In genomic region chr10:11499425-11500071, GRCh38 we compare ENCODE assay signal across 1 cellular context.
TF ChIP-seq lines count a peak whose summit lies in the region.

No MANE protein-coding gene starts in this region.

TF ChIP-seq in K562, 482 proteins besides CTCF, POLR2A, EP300 and RAD21 (continued from another document and continues in another):
- TF ChIP-seq UBTF (IDR thresholded peaks at IDR 0.05; ENCODE audit: borderline replicate concordance in 1 of 2, low read depth in 2 of 2, low read length in 2 of 2) (no peak), TARDBP (IDR thresholded peaks at IDR 0.05) (no peak), ZFP30 (CRISPR knock-in tag; IDR thresholded peaks at IDR 0.05; ENCODE audit: borderline replicate concordance) (no peak), IRF9 (tag; IDR thresholded peaks at IDR 0.05) (no peak), SAFB2 (IDR thresholded peaks at IDR 0.05; ENCODE audit: borderline replicate concordance, low read depth, low read length, severe bottlenecking) (no peak), THRA (IDR thresholded peaks at IDR 0.05) (no peak), ZBTB5 (IDR thresholded peaks at IDR 0.05) (no peak), BRD4 (IDR thresholded peaks at IDR 0.05) (no peak), ZKSCAN3 (CRISPR knock-in tag; IDR thresholded peaks at IDR 0.05) (no peak), ZNF395 (CRISPR knock-in tag; IDR thresholded peaks at IDR 0.05) (peak; percentile 75; the same call in 1 of the 2 replicates), ZNF717 (CRISPR knock-in tag; IDR thresholded peaks at IDR 0.05) (no peak), NFXL1 (CRISPR knock-in tag; IDR thresholded peaks at IDR 0.05) (no peak), HDAC6 (IDR thresholded peaks at IDR 0.05; ENCODE audit: low read depth, low read length) (no peak), PHF20 (IDR thresholded peaks at IDR 0.05; ENCODE audit: partially characterized antibody) (no peak), ZNF280A (IDR thresholded peaks at IDR 0.05; ENCODE audit: low read depth, partially characterized antibody) (no peak), MAX (CRISPR knock-in tag; IDR thresholded peaks at IDR 0.05) (no peak), RNF2 (IDR thresholded peaks at IDR 0.05) (peak; percentile 62; the same call in 1 of the 2 replicates), TBP (optimal IDR thresholded peaks at IDR 0.05; ENCODE audit: low read depth, low read length) (no peak), JUNB (CRISPR knock-in tag; conservative IDR thresholded peaks at IDR 0.05) (0 out of 2 replicates have a peak, but pooled peaks have one; percentile 18), STAT5B (CRISPR knock-in tag; IDR thresholded peaks at IDR 0.05) (no peak), WHSC1 (IDR thresholded peaks at IDR 0.05; ENCODE audit: low read length) (no peak), MAFF (IDR thresholded peaks at IDR 0.05; ENCODE audit: low read length) (no peak), GATAD2A (IDR thresholded peaks at IDR 0.05) (0 out of 2 replicates have a peak, but pooled peaks have one; percentile 36), SETDB1 (IDR thresholded peaks at IDR 0.05; ENCODE audit: low read length) (no peak), U2AF2 (optimal IDR thresholded peaks at IDR 0.05; ENCODE audit: low read depth, low read length) (no peak), ZNF263 (CRISPR knock-in tag; IDR thresholded peaks at IDR 0.05; ENCODE audit: borderline replicate concordance) (no peak), FOXJ2 (tag; IDR thresholded peaks at IDR 0.05) (no peak; the same call in 1 of the 2 replicates), MAZ (CRISPR knock-in tag; conservative IDR thresholded peaks at IDR 0.05 in 1 of 2, IDR thresholded peaks at IDR 0.05 in 1 of 2) (peak in 1 of 2 experiments; percentile 59; a peak in 1 of 4 replicates), ZFP36 (IDR thresholded peaks at IDR 0.05; ENCODE audit: low read depth, low read length, partially characterized antibody) (peak; percentile 8), DPF2 (IDR thresholded peaks at IDR 0.05) (peak; percentile 98), ZBTB2 (IDR thresholded peaks at IDR 0.05) (no peak), CREB3 (tag; conservative IDR thresholded peaks at IDR 0.05; ENCODE audit: low read depth) (no peak), JUN (IDR thresholded peaks at IDR 0.05; ENCODE audit: borderline replicate concordance, low read depth, low read length) (peak; percentile 100), JUN (CRISPR knock-in tag; IDR thresholded peaks at IDR 0.05; ENCODE audit: borderline replicate concordance) (peak; percentile 94), MECOM (CRISPR knock-in tag; IDR thresholded peaks at IDR 0.05) (peak; percentile 90), E2F8 (IDR thresholded peaks at IDR 0.05; ENCODE audit: low read depth, partially characterized antibody) (no peak), HNRNPK (IDR thresholded peaks at IDR 0.05; ENCODE audit: low read depth, low read length, poor library complexity, severe bottlenecking) (no peak), NR4A1 (CRISPR knock-in tag; IDR thresholded peaks at IDR 0.05) (no peak), NR4A1 (tag; IDR thresholded peaks at IDR 0.05) (no peak), C11orf30 (IDR thresholded peaks at IDR 0.05; ENCODE audit: low read depth) (no peak), SMC3 (conservative IDR thresholded peaks at IDR 0.05; ENCODE audit: insufficient read depth, low read depth, low read length) (no peak), ZNF436 (CRISPR knock-in tag; IDR thresholded peaks at IDR 0.05) (no peak), ZKSCAN1 (IDR thresholded peaks at IDR 0.05; ENCODE audit: low read depth, low read length) (0 out of 2 replicates have a peak, but pooled peaks have one; percentile 26), HSF4 (CRISPR knock-in tag; IDR thresholded peaks at IDR 0.05; ENCODE audit: borderline replicate concordance) (no peak), ZNF76 (CRISPR knock-in tag; IDR thresholded peaks at IDR 0.05; ENCODE audit: borderline replicate concordance) (no peak), CREB1 (IDR thresholded peaks at IDR 0.05) (peak; percentile 75), CREB1 (CRISPR knock-in tag; IDR thresholded peaks at IDR 0.05) (peak; percentile 47; the same call in 1 of the 2 replicates), ZNF707 (CRISPR knock-in tag; conservative IDR thresholded peaks at IDR 0.05) (no peak), HDAC1 (IDR thresholded peaks at IDR 0.05) (peak in 1 of 2 experiments; percentile 86; a peak in 2 of 4 replicates), CREB3L1 (IDR thresholded peaks at IDR 0.05; ENCODE audit: borderline replicate concordance, low read depth) (no peak), FOS (IDR thresholded peaks at IDR 0.05; ENCODE audit: extremely low read depth, insufficient read length) (peak; percentile 9)
